Comparison of ENCODE assay signal across 27 cellular contexts in genomic region chr6:11284996-11285395, GRCh38.
"Had no signal": no experiment of that assay in that cellular context is flagged by ENCODE, and none has a peak within 500 bp of the region (broad histone marks: within the 10 kb centered on the region; RNA-seq: fewer than 3 reads in every experiment).

No MANE protein-coding gene starts in this region.

- H3K27me3 Mint-ChIP-seq: dendritic cell treated with granulocyte-macrophage colony-stimulating factor and Interleukin-4, amounts not matched to agents 40 ng/mL and 50 ng/mL, for 4 days; stimulated activated memory B cell treated with anti-CD40 and anti-IgM and Interleukin-4, amounts not matched to agents 10 μg/mL and 1 μg/mL and 100 μg/mL, for 72 hours had no signal

- DNase-seq: effector CD8-positive, alpha-beta T cell; foreskin keratinocyte; glutamatergic neuron; heart right ventricle; hypothalamus; left ventricle myocardium superior; lower lobe of right lung; nucleus accumbens; sigmoid colon; stimulated activated CD4-positive, alpha-beta T cell treated with anti-CD3 and anti-CD28 coated beads, Interleukin-2, amount 100 ng/mL, for 24 hours; stimulated activated CD4-positive, alpha-beta T cell treated with anti-CD3 and anti-CD28 coated beads, Interleukin-4, amount 100 ng/mL, for 24 hours; stimulated activated naive CD8-positive, alpha-beta T cell treated with anti-CD3 and anti-CD28 coated beads, Interleukin-15, Interleukin-2, amounts not matched to agents 100 U/mL and 50 U/mL, for 24 hours; substantia nigra; upper lobe of left lung; uterus had no signal

- H3K4me3 ChIP-seq: esophagus muscularis mucosa, gastroesophageal sphincter, heart right ventricle, lower lobe of right lung, prostate gland, right atrium auricular region, sigmoid colon, thoracic aorta, tibial nerve, upper lobe of left lung, uterus had no signal

- H3K27ac ChIP-seq: esophagus muscularis mucosa, foreskin keratinocyte, gastroesophageal sphincter, heart right ventricle, lower lobe of right lung, prostate gland, right atrium auricular region, sigmoid colon, thoracic aorta, tibial nerve, upper lobe of left lung, uterus had no signal

- H3K9me3 Mint-ChIP-seq: nephron had no signal

- H3K4me3 Mint-ChIP-seq: dendritic cell treated with granulocyte-macrophage colony-stimulating factor and Interleukin-4, amounts not matched to agents 40 ng/mL and 50 ng/mL, for 4 days; nephron; stimulated activated memory B cell treated with anti-CD40 and anti-IgM and Interleukin-4, amounts not matched to agents 10 μg/mL and 1 μg/mL and 100 μg/mL, for 72 hours had no signal

- H3K36me3 ChIP-seq: esophagus muscularis mucosa, gastroesophageal sphincter, heart right ventricle, lower lobe of right lung, prostate gland, right atrium auricular region, sigmoid colon, thoracic aorta, tibial nerve, upper lobe of left lung, uterus had no signal

- H3K4me1 ChIP-seq: esophagus muscularis mucosa, foreskin keratinocyte, gastroesophageal sphincter, heart right ventricle, prostate gland, right atrium auricular region, uterus had no signal

- H3K27me3 ChIP-seq: esophagus muscularis mucosa, foreskin keratinocyte, gastroesophageal sphincter, heart right ventricle, right atrium auricular region, sigmoid colon, tibial nerve, upper lobe of left lung, uterus had no signal

- ATAC-seq: foreskin keratinocyte; gastroesophageal sphincter; heart right ventricle; left ventricle myocardium superior; lower lobe of right lung; stimulated activated memory B cell treated with anti-CD40 and anti-IgM and Interleukin-4, amounts not matched to agents 10 μg/mL and 1 μg/mL and 100 μg/mL, for 72 hours; stimulated activated naive CD8-positive, alpha-beta T cell treated with anti-CD3 and anti-CD28 coated beads, Interleukin-15, Interleukin-2, amounts not matched to agents 100 U/mL and 50 U/mL, for 24 hours had no signal

- H3K4me1 Mint-ChIP-seq: nephron; stimulated activated memory B cell treated with anti-CD40 and anti-IgM and Interleukin-4, amounts not matched to agents 10 μg/mL and 1 μg/mL and 100 μg/mL, for 72 hours had no signal

- FAIRE-seq: colon, endothelial cell of umbilical vein, keratinocyte had no signal

- H3K27ac Mint-ChIP-seq: dendritic cell treated with granulocyte-macrophage colony-stimulating factor and Interleukin-4, amounts not matched to agents 40 ng/mL and 50 ng/mL, for 4 days; nephron; stimulated activated memory B cell treated with anti-CD40 and anti-IgM and Interleukin-4, amounts not matched to agents 10 μg/mL and 1 μg/mL and 100 μg/mL, for 72 hours had no signal

- H3K9me3 ChIP-seq: gastroesophageal sphincter, prostate gland, sigmoid colon, upper lobe of left lung, uterus had no signal
